ENCODE assay signal across 1 cellular context in the genomic region with DNA sequence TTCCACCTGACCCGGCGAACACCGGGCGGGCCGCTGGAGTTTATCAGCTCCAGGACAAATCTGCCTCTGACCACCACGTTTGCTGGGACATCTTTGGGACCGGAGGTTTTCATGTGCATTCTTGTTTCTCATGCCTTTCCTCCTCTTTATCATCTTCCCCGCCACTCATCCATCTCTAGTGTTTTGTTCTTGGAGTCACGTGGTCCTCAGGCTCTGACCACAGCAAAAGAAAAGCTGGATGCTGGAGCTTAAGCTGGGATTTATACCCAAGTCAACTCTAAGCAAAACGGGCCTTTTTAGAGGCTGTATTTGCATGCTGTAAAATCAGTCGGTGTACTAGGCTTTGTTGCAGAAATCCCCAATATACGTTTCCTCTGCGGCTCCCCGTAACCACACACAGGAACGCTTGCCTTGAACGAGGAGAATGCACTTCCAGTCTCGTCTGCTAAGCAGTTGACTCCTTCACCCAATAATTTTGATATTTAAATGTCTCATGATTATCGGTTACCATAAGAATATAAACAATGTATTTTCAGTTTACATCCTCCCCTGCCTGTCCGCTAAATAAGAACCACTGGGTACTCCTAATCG.
A peak's percentile ranks its signal among the peaks of the same experiment; 100 is the strongest.
TF ChIP-seq lines count a peak whose summit lies in the region.

No MANE protein-coding gene starts in this region.

TF ChIP-seq in A549, 52 proteins besides CTCF, POLR2A, EP300 and RAD21 (continued from another document):
- TF ChIP-seq, protein P1, sequence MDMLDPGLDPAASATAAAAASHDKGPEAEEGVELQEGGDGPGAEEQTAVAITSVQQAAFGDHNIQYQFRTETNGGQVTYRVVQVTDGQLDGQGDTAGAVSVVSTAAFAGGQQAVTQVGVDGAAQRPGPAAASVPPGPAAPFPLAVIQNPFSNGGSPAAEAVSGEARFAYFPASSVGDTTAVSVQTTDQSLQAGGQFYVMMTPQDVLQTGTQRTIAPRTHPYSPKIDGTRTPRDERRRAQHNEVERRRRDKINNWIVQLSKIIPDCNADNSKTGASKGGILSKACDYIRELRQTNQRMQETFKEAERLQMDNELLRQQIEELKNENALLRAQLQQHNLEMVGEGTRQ (IDR thresholded peaks at IDR 0.05), result peak; percentile 72
- no peak for TF ChIP-seq HOXA7 (CRISPR knock-in tag; IDR thresholded peaks at IDR 0.05)
- TF ChIP-seq NFE2L2 (conservative IDR thresholded peaks at IDR 0.05; ENCODE audit: low read length), result no peak
- TF ChIP-seq CEBPB (IDR thresholded peaks at IDR 0.05), result no peak
